Comparison of ENCODE assay signal across 24 cellular contexts in the genomic region with DNA sequence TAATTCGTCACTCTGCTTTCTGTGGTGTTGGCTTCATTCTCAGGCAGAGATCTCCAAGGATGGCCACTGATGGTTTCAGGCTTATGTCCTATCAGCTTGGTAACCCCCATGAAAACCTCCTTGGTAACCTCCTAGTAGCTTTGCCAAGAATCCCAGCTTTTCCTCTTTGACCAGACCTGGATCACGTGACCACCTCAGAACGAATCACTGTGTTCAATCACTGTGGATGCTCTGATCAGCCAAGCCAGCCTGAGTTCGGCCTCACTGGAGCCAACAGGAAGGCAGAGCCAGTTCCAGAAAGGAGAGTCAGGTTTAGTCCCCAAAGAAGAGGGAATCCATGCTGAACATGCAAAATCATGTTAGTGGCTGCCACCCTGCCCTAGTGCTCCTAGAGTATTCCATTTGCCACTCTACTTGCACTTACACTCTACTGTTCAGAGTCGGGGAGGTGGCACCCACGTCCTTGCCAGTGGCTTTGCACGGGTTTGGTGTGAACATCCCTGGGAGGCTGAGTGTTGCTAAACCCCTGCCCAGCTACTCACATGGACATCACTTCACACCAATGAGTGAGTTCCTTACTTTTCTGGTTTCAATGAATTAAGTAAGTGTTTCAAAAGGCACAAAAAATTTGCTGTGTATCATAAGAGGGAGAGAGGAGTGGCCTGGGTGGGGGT. TPM values are rescaled to one million over a fixed set of nuclear protein-coding genes. Genes with fewer than 3 reads are reported as not detected.
A peak's percentile ranks its signal among the peaks of the same experiment; 100 is the strongest.
DNase-seq lines count a peak whose midpoint lies in the region; ATAC-seq and TF ChIP-seq lines count a peak whose summit lies in the region.
"Had no signal": no experiment of that assay in that cellular context is flagged by ENCODE, and none has a peak within 500 bp of the region (broad histone marks: within the 10 kb centered on the region; RNA-seq: fewer than 3 reads in every experiment).

No MANE protein-coding gene starts in this region.

- H3K4me3 ChIP-seq in fibroblast of mammary gland (ENCODE audit: control insufficient read depth, low read depth, low read length) (no peak overlapping the region), PC-9 (no peak overlapping the region)
- H3K4me3 ChIP-seq: lung, right atrium auricular region, SJCRH30 had no signal

- no peaks in the 10 kb centered on the region for H3K27me3 ChIP-seq in PC-9 (ENCODE audit: insufficient read depth, low read depth)
- H3K27me3 ChIP-seq: BE2C, right atrium auricular region, SJCRH30 had no signal

- peak in 2 of 3 donors; percentile 46 to 64 for ATAC-seq in natural killer cell
- no peak for ATAC-seq in natural killer cell treated with Interleukin-12 subunit alpha and Interleukin-12 subunit beta and Interleukin-15 and Interleukin-18, amount 100 ng/mL, for 72 hours
- ATAC-seq: Panc1 had no signal

- TF ChIP-seq CTCF in natural killer cell (IDR thresholded peaks at IDR 0.05) (no peak), fibroblast of mammary gland (conservative IDR thresholded peaks at IDR 0.05; ENCODE audit: control insufficient read depth, insufficient read depth, low read depth, low read length) (no peak), PC-9 (conservative IDR thresholded peaks at IDR 0.05) (no peak)

- no peaks in the 10 kb centered on the region for H3K79me2 ChIP-seq in PC-9 (ENCODE audit: low read depth)

- H3K27me3 Mint-ChIP-seq in natural killer cell (ENCODE audit: low read depth in 2 of 2) = no peaks in the 10 kb centered on the region
- H3K27me3 Mint-ChIP-seq in natural killer cell treated with Interleukin-12 subunit alpha and Interleukin-12 subunit beta and Interleukin-15 and Interleukin-18, amount 100 ng/mL, for 72 hours = no peaks in the 10 kb centered on the region
- H3K27me3 Mint-ChIP-seq in activated CD4-positive, alpha-beta T cell treated with anti-CD3 and anti-CD28 coated beads, Interleukin-2, amount 10 ng/mL, durations not matched to agents 7 days and 5 days = peaks cover 3% of the 10 kb centered on the region

- no peaks in the 10 kb centered on the region for H3K36me3 ChIP-seq in PC-9 (ENCODE audit: low read depth)
- H3K36me3 ChIP-seq: BE2C, right atrium auricular region, SJCRH30, WERI-Rb-1 had no signal

- H4K20me1 ChIP-seq in PC-9 (ENCODE audit: insufficient read depth) = no peaks in the 10 kb centered on the region

- no peaks in the 10 kb centered on the region for H3K9me3 Mint-ChIP-seq in natural killer cell
- H3K9me3 Mint-ChIP-seq in natural killer cell treated with Interleukin-12 subunit alpha and Interleukin-12 subunit beta and Interleukin-15 and Interleukin-18, amount 100 ng/mL, for 72 hours = no peaks in the 10 kb centered on the region
- no peaks in the 10 kb centered on the region for H3K9me3 Mint-ChIP-seq in activated CD4-positive, alpha-beta T cell treated with anti-CD3 and anti-CD28 coated beads, Interleukin-2, amount 10 ng/mL, durations not matched to agents 7 days and 5 days
- H3K9me3 Mint-ChIP-seq: activated T-helper 2 cell treated with anti-CD3 and anti-CD28 coated beads, Interferon-gamma antibody, Interleukin-2, Interleukin-4, amounts not matched to agents 10 μg/mL and 5 μg/mL and 100 μg/mL, durations not matched to agents 14 hours and 24 hours and 36 hours had no signal

- H3K9me2 ChIP-seq in PC-9 (ENCODE audit: insufficient read depth) = no peaks in the 10 kb centered on the region

- H3K36me3 Mint-ChIP-seq in natural killer cell = no peaks in the 10 kb centered on the region
- no peaks in the 10 kb centered on the region for H3K36me3 Mint-ChIP-seq in natural killer cell treated with Interleukin-12 subunit alpha and Interleukin-12 subunit beta and Interleukin-15 and Interleukin-18, amount 100 ng/mL, for 72 hours
- H3K36me3 Mint-ChIP-seq in activated CD4-positive, alpha-beta T cell treated with anti-CD3 and anti-CD28 coated beads, Interleukin-2, amount 10 ng/mL, durations not matched to agents 7 days and 5 days (ENCODE audit: low read depth) = no peaks in the 10 kb centered on the region

- CTCF ChIA-PET in activated CD4-positive, alpha-beta T cell treated with anti-CD3 and anti-CD28 coated beads, Interleukin-2, amount 10 ng/mL, durations not matched to agents 7 days and 5 days (lab: Charles Lee) = interaction anchor here (0.8 kb wide), 1 partner anchor 23 kb away, joined by 3 read pairs; no protein-coding TSS in a partner anchor
- CTCF ChIA-PET in PC-9 (lab: Charles Lee) = no interaction called here

- POLR2A ChIA-PET in activated CD4-positive, alpha-beta T cell treated with anti-CD3 and anti-CD28 coated beads, Interleukin-2, amount 10 ng/mL, durations not matched to agents 7 days and 5 days (lab: Charles Lee) = no interaction called here
- POLR2A ChIA-PET in PC-9 (lab: Charles Lee; ENCODE audit: unreplicated experiment) = no interaction called here

- DNase-seq in natural killer cell (no peak), SK-MEL-5 (ENCODE audit: low read depth, low spot score) (peak; percentile 15), fibroblast of mammary gland (ENCODE audit: low read depth) (peak; percentile 28), activated gamma-delta T cell treated with Interleukin-2 at 50 U/mL for 16 hours (no peak), NCI-H1092 (lab: John Stamatoyannopoulos, UW) (no peak), PC-9 (no peak)
- DNase-seq in natural killer cell treated with Interleukin-12 subunit alpha and Interleukin-12 subunit beta and Interleukin-15 and Interleukin-18, amount 100 ng/mL, for 72 hours (ENCODE audit: low spot score) = no peak
- DNase-seq in activated CD4-positive, alpha-beta T cell treated with anti-CD3 and anti-CD28 coated beads, Interleukin-2, amount 10 ng/mL, durations not matched to agents 7 days and 5 days = no peak
- DNase-seq: activated CD4-positive, alpha-beta T cell treated with anti-CD3 and anti-CD28 coated beads, Interleukin-2, amount 50 U/mL, for 4 hours; activated CD8-positive, alpha-beta memory T cell treated with anti-CD3 and anti-CD28 coated beads, Interleukin-2, amount 50 U/mL, for 48 hours; BE2C; COR-L47; effector CD8-positive, alpha-beta T cell; islet precursor cell; NCI-H187; NCI-H748 treated with DMSO at 0.1 percent for 48 hours; occipital lobe; trophoblast cell; WERI-Rb-1 had no signal

- no peak overlapping the region for H3K4me3 Mint-ChIP-seq in natural killer cell
- no peak overlapping the region for H3K4me3 Mint-ChIP-seq in natural killer cell treated with Interleukin-12 subunit alpha and Interleukin-12 subunit beta and Interleukin-15 and Interleukin-18, amount 100 ng/mL, for 72 hours
- H3K4me3 Mint-ChIP-seq in activated CD4-positive, alpha-beta T cell treated with anti-CD3 and anti-CD28 coated beads, Interleukin-2, amount 10 ng/mL, durations not matched to agents 7 days and 5 days = no peak overlapping the region

- no peak overlapping the region for H2AFZ ChIP-seq in PC-9

- no peaks in the 10 kb centered on the region for H3F3A ChIP-seq in PC-9 (ENCODE audit: insufficient read depth, low read depth)

- no peaks in the 10 kb centered on the region for H3K9me3 ChIP-seq in PC-9 (ENCODE audit: insufficient read depth, low read depth)
- H3K9me3 ChIP-seq: BE2C, right atrium auricular region, SJCRH30 had no signal

- H3K27ac ChIP-seq in PC-9 = no peak overlapping the region
- H3K27ac ChIP-seq: right atrium auricular region, SJCRH30, WERI-Rb-1 had no signal

- H3K4me1 Mint-ChIP-seq in natural killer cell = peaks cover 10 to 16% of the 10 kb centered on the region in 2 donors
- peaks cover 0 to 9% of the 10 kb centered on the region in 2 donors for H3K4me1 Mint-ChIP-seq in natural killer cell treated with Interleukin-12 subunit alpha and Interleukin-12 subunit beta and Interleukin-15 and Interleukin-18, amount 100 ng/mL, for 72 hours (ENCODE audit: low read depth in 2 of 2)
- peaks cover 2% of the 10 kb centered on the region for H3K4me1 Mint-ChIP-seq in activated CD4-positive, alpha-beta T cell treated with anti-CD3 and anti-CD28 coated beads, Interleukin-2, amount 10 ng/mL, durations not matched to agents 7 days and 5 days

- no peak overlapping the region for H3K27ac Mint-ChIP-seq in natural killer cell
- peak overlapping the region in 1 of 2 donors; percentile 47 for H3K27ac Mint-ChIP-seq in natural killer cell treated with Interleukin-12 subunit alpha and Interleukin-12 subunit beta and Interleukin-15 and Interleukin-18, amount 100 ng/mL, for 72 hours
- no peak overlapping the region for H3K27ac Mint-ChIP-seq in activated CD4-positive, alpha-beta T cell treated with anti-CD3 and anti-CD28 coated beads, Interleukin-2, amount 10 ng/mL, durations not matched to agents 7 days and 5 days
- H3K27ac Mint-ChIP-seq: activated T-helper 2 cell treated with anti-CD3 and anti-CD28 coated beads, Interferon-gamma antibody, Interleukin-2, Interleukin-4, amounts not matched to agents 10 μg/mL and 5 μg/mL and 100 μg/mL, durations not matched to agents 14 hours and 24 hours and 36 hours had no signal

- intact Hi-C loops in natural killer cell (cut with micrococcal nuclease) (no loop called here), PC-9 (cut with micrococcal nuclease; ENCODE audit: unreplicated experiment) (no loop called here)

- in situ Hi-C loops in SK-MEL-5 (cut with HindIII; ENCODE audit: low pct_unique_long_range_greater_than_20kb, low sequenced_read_pairs) = no loop called here

- H3K4me2 ChIP-seq in PC-9 = no peak overlapping the region

- H3K4me1 ChIP-seq in PC-9 (replicated peaks; ENCODE audit: insufficient read depth) = 0 out of 2 replicates have a peak, but pooled peaks cover 4% of the 10 kb centered on the region
- H3K4me1 ChIP-seq: BE2C, right atrium auricular region, SJCRH30 had no signal

- no TSS peak for BruUV-seq in PC-9 (replicated peaks; lab: Mats Ljungman, UMichigan)

RNA-seq across cellular contexts. Expression of gene SSBP3, which starts 33.5 kb away (rescaled TPM):
- total RNA-seq in natural killer cell (100 to 1,000 TPM; 162 to 224 (median 164) TPM), PC-9 (2021) (26.2 and 26.5 TPM in 2 replicates)
- 10 to 100 TPM; 59.0 to 92.1 TPM for total RNA-seq in natural killer cell treated with Interleukin-12 subunit alpha and Interleukin-12 subunit beta and Interleukin-15 and Interleukin-18, amount 100 ng/mL, for 72 hours
- 3.7 and 5.1 TPM in 2 replicates for total RNA-seq in SK-MEL-5 (2014; rRNA removed; shearing (Covaris generic))
- 19.3 and 23.3 TPM in 2 replicates for polyA plus RNA-seq in SK-MEL-5 (2015; cell fraction: cytosol; rRNA removed)
- 7.4 and 8.4 TPM in 2 replicates for polyA plus RNA-seq in SK-MEL-5 (2015; cell fraction: nucleus; rRNA removed)
- 100 to 1,000 TPM in 1 of 2 experiments, 10 to 100 TPM in 1; 93.4 to 127 TPM for total RNA-seq in activated CD4-positive, alpha-beta T cell treated with anti-CD3 and anti-CD28 coated beads, Interleukin-2, amount 10 ng/mL, durations not matched to agents 7 days and 5 days

Comparison
In these comparisons a context has a peak if more than half of its experiments do, and no peak if none do; other contexts are left out.
1. ATAC-seq: peak in natural killer cell (2 of 3); none in natural killer cell treated with Interleukin-12 subunit alpha and Interleukin-12 subunit beta and Interleukin-15 and Interleukin-18, amount 100 ng/mL, for 72 hours (0 of 2).
2. DNase-seq: peak in SK-MEL-5 (single experiment) and fibroblast of mammary gland (single experiment); none in natural killer cell (single experiment), natural killer cell treated with Interleukin-12 subunit alpha and Interleukin-12 subunit beta and Interleukin-15 and Interleukin-18, amount 100 ng/mL, for 72 hours (single experiment), activated CD4-positive, alpha-beta T cell treated with anti-CD3 and anti-CD28 coated beads, Interleukin-2, amount 10 ng/mL, durations not matched to agents 7 days and 5 days (single experiment), activated gamma-delta T cell treated with Interleukin-2 at 50 U/mL for 16 hours (single experiment), NCI-H1092 (single experiment) and PC-9 (0 of 2).